Comparison of ENCODE assay signal across 19 cellular contexts in genomic region chr3:177146646-177147045, GRCh38. TPM values are rescaled to one million over a fixed set of nuclear protein-coding genes. Genes with fewer than 3 reads are reported as not detected.
DNase-seq lines count a peak whose midpoint lies in the region; ATAC-seq and TF ChIP-seq lines count a peak whose summit lies in the region.
"Had no signal": no experiment of that assay in that cellular context is flagged by ENCODE, and none has a peak within 500 bp of the region (broad histone marks: within the 10 kb centered on the region; RNA-seq: fewer than 3 reads in every experiment).

No MANE protein-coding gene starts in this region.

- intact Hi-C loops in Panc1 (cut with micrococcal nuclease; ENCODE audit: unreplicated experiment), result no loop called here

- in situ Hi-C loops in Panc1 (cut with HindIII; ENCODE audit: low pct_unique_long_range_greater_than_20kb, low sequenced_read_pairs), result no loop called here

- TF ChIP-seq CTCF in Panc1 (IDR thresholded peaks at IDR 0.05), result no peak
- no peak for TF ChIP-seq CTCF in chondrocyte (IDR thresholded peaks at IDR 0.05)
- no peak for TF ChIP-seq CTCF in smooth muscle cell (IDR thresholded peaks at IDR 0.05; ENCODE audit: borderline replicate concordance, insufficient read depth, poor library complexity, severe bottlenecking)

- no TSS peak for BruUV-seq in Panc1 (replicated peaks; lab: Mats Ljungman, UMichigan)

- H3K79me2 ChIP-seq in smooth muscle cell (ENCODE audit: low read depth), result peaks cover 97% of the 10 kb centered on the region

- ATAC-seq in activated T-cell treated with anti-CD3 and anti-CD28 coated beads, Interleukin-2, amount 50 U/mL, for 4 hours, result peak; percentile 23 to 33
- ATAC-seq in Panc1 (no peak), GM18868 (IDR thresholded peaks at IDR 0.05; ENCODE audit: unreplicated experiment) (no peak), GM19351 (IDR thresholded peaks at IDR 0.05; ENCODE audit: unreplicated experiment) (no peak)
- ATAC-seq: left cardiac atrium, Right ventricle myocardium inferior had no signal

- peak overlapping the region; percentile 65 for H3K27ac Mint-ChIP-seq in chondrocyte (ENCODE audit: unreplicated experiment)

- WGBS in smooth muscle cell (ENCODE audit: low lambda C conversion rate), result 32% methylated on average over 4 of the region's 4 CpGs

- H3K9me3 ChIP-seq in Panc1 (ENCODE audit: control insufficient read depth, insufficient read depth, low read depth, low read length) (no peaks in the 10 kb centered on the region), smooth muscle cell (replicated peaks; ENCODE audit: low read depth) (no peaks in the 10 kb centered on the region)
- H3K9me3 ChIP-seq: MG63, neutrophil, spleen had no signal

- H3K4me3 Mint-ChIP-seq in activated T-cell treated with anti-CD3 and anti-CD28 coated beads, Interleukin-2, amount 50 U/mL, for 4 hours, result peak overlapping the region; percentile 6
- H3K4me3 Mint-ChIP-seq in chondrocyte (ENCODE audit: unreplicated experiment), result no peak overlapping the region

- no peaks in the 10 kb centered on the region for H3K27me3 Mint-ChIP-seq in activated T-cell treated with anti-CD3 and anti-CD28 coated beads, Interleukin-2, amount 50 U/mL, for 4 hours (ENCODE audit: low read depth)
- H3K27me3 Mint-ChIP-seq in chondrocyte (ENCODE audit: low read depth), result no peaks in the 10 kb centered on the region

- H3K9ac ChIP-seq in smooth muscle cell (ENCODE audit: low read depth), result no peak overlapping the region

- H3K4me1 ChIP-seq in Panc1 (ENCODE audit: control insufficient read depth, insufficient read depth, low read length) (peaks cover 88% of the 10 kb centered on the region), smooth muscle cell (ENCODE audit: low read depth) (peaks cover 40% of the 10 kb centered on the region)

- H3K4me3 ChIP-seq in Panc1 (ENCODE audit: low read depth in 2 of 2, low read length in 2 of 2), result no peak overlapping the region
- H3K4me3 ChIP-seq in smooth muscle cell, result no peak overlapping the region
- H3K4me3 ChIP-seq: dorsolateral prefrontal cortex, MG63, spleen had no signal

- CTCF ChIA-PET in Panc1 (lab: Charles Lee), result no interaction called here

- peaks cover 100% of the 10 kb centered on the region for H4K20me1 ChIP-seq in smooth muscle cell (ENCODE audit: low read depth)

- H3K36me3 Mint-ChIP-seq in activated T-cell treated with anti-CD3 and anti-CD28 coated beads, Interleukin-2, amount 50 U/mL, for 4 hours (ENCODE audit: insufficient read depth), result no peaks in the 10 kb centered on the region
- no peaks in the 10 kb centered on the region for H3K36me3 Mint-ChIP-seq in chondrocyte (ENCODE audit: low read depth)

- H3K27ac ChIP-seq in Panc1 (ENCODE audit: low read length), result peak overlapping the region; percentile 40; the same call in 1 of the 2 replicates
- peak overlapping the region; percentile 12 for H3K27ac ChIP-seq in smooth muscle cell (ENCODE audit: low read depth)
- H3K27ac ChIP-seq: HL-60, WERI-Rb-1 had no signal

- H3K9me3 Mint-ChIP-seq in activated T-cell treated with anti-CD3 and anti-CD28 coated beads, Interleukin-2, amount 50 U/mL, for 4 hours, result no peaks in the 10 kb centered on the region
- no peaks in the 10 kb centered on the region for H3K9me3 Mint-ChIP-seq in chondrocyte (ENCODE audit: low read depth)

- peak overlapping the region; percentile 9 for H3K4me2 ChIP-seq in smooth muscle cell

- POLR2A ChIA-PET in Panc1 (lab: Charles Lee), result interaction anchor here (0.7 to 1.4 kb wide), 2 partner anchors 10 to 11 kb away, joined by 3 to 11 read pairs; no protein-coding TSS in a partner anchor

- peaks cover 6% of the 10 kb centered on the region for H3F3A ChIP-seq in smooth muscle cell (ENCODE audit: low read depth)

- H3K27me3 ChIP-seq in Panc1 (ENCODE audit: control insufficient read depth, insufficient read depth, low read length), result no peaks in the 10 kb centered on the region
- no peaks in the 10 kb centered on the region for H3K27me3 ChIP-seq in smooth muscle cell (ENCODE audit: low read depth)
- H3K27me3 ChIP-seq: dorsolateral prefrontal cortex, MG63, neutrophil, spleen had no signal

- H3K4me1 Mint-ChIP-seq in activated T-cell treated with anti-CD3 and anti-CD28 coated beads, Interleukin-2, amount 50 U/mL, for 4 hours (ENCODE audit: low read depth), result peaks cover 80% of the 10 kb centered on the region
- H3K4me1 Mint-ChIP-seq in chondrocyte (ENCODE audit: low read depth), result peaks cover 84% of the 10 kb centered on the region

- no peaks in the 10 kb centered on the region for H3K36me3 ChIP-seq in Panc1 (ENCODE audit: control insufficient read depth, insufficient read depth, low read length)
- H3K36me3 ChIP-seq in smooth muscle cell (ENCODE audit: low read depth), result no peaks in the 10 kb centered on the region
- H3K36me3 ChIP-seq: neutrophil, spleen had no signal

- DNase-seq in activated T-cell treated with anti-CD3 and anti-CD28 coated beads, Interleukin-2, amount 50 U/mL, for 4 hours, result no peak
- DNase-seq in activated T-cell treated with anti-CD3 and anti-CD28 coated beads, Interleukin-2, amount 50 U/mL, for 1 hour, result no peak
- no peak for DNase-seq in Panc1 (ENCODE audit: low read depth, low spot score)
- DNase-seq in chondrocyte (ENCODE audit: low spot score), result no peak
- no peak for DNase-seq in smooth muscle cell (lab: John Stamatoyannopoulos, UW; ENCODE audit: unreplicated experiment)
- DNase-seq in CD1c-positive myeloid dendritic cell (ENCODE audit: extremely low spot score), result no peak
- DNase-seq: ACHN, dorsolateral prefrontal cortex, GDM1, left cardiac atrium, MG63, NCI-H345, spleen, WERI-Rb-1 had no signal

- no peak overlapping the region for H2AFZ ChIP-seq in smooth muscle cell (ENCODE audit: low read depth)

RNA-seq across cellular contexts. Expression of gene TBL1XR1, which starts 50.6 kb away (rescaled TPM):
- total RNA-seq in activated T-cell treated with anti-CD3 and anti-CD28 coated beads, Interleukin-2, amount 50 U/mL, for 4 hours, result 100 to 1,000 TPM; 141 to 161 (median 154) TPM
- total RNA-seq in Panc1 (2021; ENCODE audit: unreplicated experiment) (192 TPM), chondrocyte (225 to 372 TPM (median 357 TPM) in 3 replicates), smooth muscle cell (115 and 223 TPM in 2 replicates)
- polyA plus RNA-seq in Panc1 (2012; ENCODE audit: insufficient read length), result 57.6 TPM
- 19.9 and 26.7 TPM in 2 replicates for polyA plus RNA-seq in smooth muscle cell

Comparison
In these comparisons a context has a peak if more than half of its experiments do, and no peak if none do; other contexts are left out.
1. ATAC-seq: peak in activated T-cell treated with anti-CD3 and anti-CD28 coated beads, Interleukin-2, amount 50 U/mL, for 4 hours (2 of 2); none in Panc1 (single experiment), GM18868 (single experiment) and GM19351 (single experiment).